Comparison of ENCODE assay signal across 7 cellular contexts in the genomic region with DNA sequence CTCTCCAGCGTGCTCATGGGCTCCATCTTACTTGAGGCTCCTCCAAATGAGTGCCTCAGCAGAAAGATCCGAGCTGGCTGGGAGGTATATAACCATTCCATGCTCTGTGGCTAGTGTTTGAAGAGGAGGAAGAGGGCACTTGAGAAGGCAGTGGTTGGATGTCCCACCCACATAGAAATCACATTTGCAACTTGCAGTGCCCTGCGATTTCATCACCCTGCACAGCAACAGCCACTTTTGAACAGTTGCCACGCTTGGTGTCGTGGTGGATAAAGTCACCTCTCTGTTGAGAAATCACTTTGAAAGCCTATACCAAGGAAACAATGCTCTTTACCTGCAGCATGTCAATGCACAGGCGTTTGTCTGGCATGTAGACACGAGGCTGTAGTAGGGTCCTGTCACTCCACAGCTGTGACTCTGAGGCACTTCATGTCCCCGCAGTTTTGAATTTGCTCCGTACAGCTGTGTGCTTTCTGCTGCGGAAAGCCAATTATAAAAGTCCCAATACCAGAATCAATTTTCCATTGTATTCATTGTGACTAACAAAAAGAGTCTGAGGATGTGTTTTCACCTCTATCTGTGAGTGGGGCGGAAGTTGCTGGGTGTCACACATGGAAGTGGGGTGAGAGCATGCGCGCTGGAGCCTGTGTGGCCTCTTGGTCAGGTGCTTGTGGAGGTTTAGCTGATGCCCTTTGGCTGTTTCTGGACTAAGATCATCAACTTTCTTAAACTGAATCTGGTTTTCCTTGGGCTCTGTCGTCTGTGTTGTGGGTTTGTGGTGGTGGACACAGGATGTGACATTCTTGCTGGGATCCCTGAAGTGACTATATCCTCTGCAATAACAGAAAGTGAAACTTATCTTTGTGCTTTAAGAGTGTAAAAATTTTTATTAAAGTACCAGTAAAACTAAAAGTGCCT. TPM values are rescaled to one million over a fixed set of nuclear protein-coding genes. Genes with fewer than 3 reads are reported as not detected.
DNase-seq lines count a peak whose midpoint lies in the region; ATAC-seq, FAIRE-seq and TF ChIP-seq lines count a peak whose summit lies in the region.

No MANE protein-coding gene starts in this region.

- H3K36me3 ChIP-seq in adrenal gland (replicated peaks in 1 of 2) = peaks cover 0 to 23% of the 10 kb centered on the region in 2 donors
- peaks cover 10 to 26% of the 10 kb centered on the region in 2 experiments for H3K36me3 ChIP-seq in HepG2 (replicated peaks in 1 of 2; ENCODE audit: control insufficient read depth in 1 of 2, insufficient read depth in 2 of 2, low read length in 2 of 2)

- in situ Hi-C loops in HepG2 (cut with HindIII; ENCODE audit: extremely low pct_ligation_motif_present, low pct_unique_long_range_greater_than_20kb) = loop anchor here (5.0 to 25.0 kb wide), 2 partner anchors 43 to 312 kb away; no protein-coding TSS in a partner anchor

- TF ChIP-seq POLR2A in adrenal gland (IDR thresholded peaks at IDR 0.05) (no peak), HepG2 (IDR thresholded peaks at IDR 0.05; ENCODE audit: insufficient read depth in 1 of 2, low read depth in 2 of 2, low read length in 2 of 2) (peak in 1 of 2 experiments; percentile 25; a peak in 1 of 4 replicates)

- TF ChIP-seq CTCF in adrenal gland (IDR thresholded peaks at IDR 0.05) (no peak), HepG2 (CRISPR knock-in tag; IDR thresholded peaks at IDR 0.05) (no peak)

- peaks cover 4% of the 10 kb centered on the region; the same call in 1 of the 2 replicates for H4K20me1 ChIP-seq in HepG2 (ENCODE audit: insufficient read depth, low read length)

- H3K4me2 ChIP-seq in HepG2 (ENCODE audit: low read depth, low read length) = peak overlapping the region; percentile 5; the same call in 1 of the 2 replicates

- intact Hi-C loops in adrenal gland (cut with DNase I) = loop anchor here in 1 of 2 donors (10.0 kb wide), 1 partner anchor 96 kb away; the partner anchor contains the start of gene ZNF407
- intact Hi-C loops in HepG2 (cut with micrococcal nuclease; ENCODE audit: unreplicated experiment) = loop anchor here (5.0 kb wide), 2 partner anchors 98 to 352 kb away; partner anchors contain the start of genes FBXO15, TIMM21 and ZNF407

- H3K4me1 ChIP-seq in adrenal gland (replicated peaks in 1 of 2) (peaks cover 7 to 9% of the 10 kb centered on the region in 2 donors), HepG2 (ENCODE audit: insufficient read depth, low read length) (peaks cover 35% of the 10 kb centered on the region)

- no peaks in the 10 kb centered on the region for H3K9me3 Mint-ChIP-seq in T-cell

- H3K27me3 Mint-ChIP-seq in T-cell = no peaks in the 10 kb centered on the region

- H3K4me3 ChIP-seq in adrenal gland (peak overlapping the region in 1 of 4 donors; percentile 35), HepG2 (replicated peaks in 1 of 3; ENCODE audit: insufficient read depth in 1 of 3, low read depth in 2 of 3, low read length in 3 of 3) (no peak overlapping the region)

- peaks cover 32% of the 10 kb centered on the region for H3K79me2 ChIP-seq in HepG2 (ENCODE audit: insufficient read depth, low read length)

- H3K9ac ChIP-seq in HepG2 (ENCODE audit: insufficient read depth, low read depth, low read length) = peak overlapping the region; percentile 13; the same call in 1 of the 2 replicates

- no peak for TF ChIP-seq RAD21 in HepG2 (CRISPR knock-in tag; IDR thresholded peaks at IDR 0.05)

- H3K27me3 ChIP-seq in adrenal gland (no peaks in the 10 kb centered on the region), HepG2 (ENCODE audit: control insufficient read depth in 1 of 2, insufficient read depth in 2 of 2, low read length in 2 of 2) (no peaks in the 10 kb centered on the region; a peak in 1 of 5 replicates)

- FAIRE-seq in HepG2 (lab: Jason Lieb, UNC) = no peak

- no peak for TF ChIP-seq EP300 in HepG2 (IDR thresholded peaks at IDR 0.05; ENCODE audit: low read depth in 2 of 2, low read length in 2 of 2)
- no peak for TF ChIP-seq EP300 in HepG2 (CRISPR knock-in tag; IDR thresholded peaks at IDR 0.05; ENCODE audit: borderline replicate concordance)

- peak overlapping the region; percentile 86 to 96 (median 86) for H3K4me3 Mint-ChIP-seq in T-cell

- WGBS in adrenal gland, 4 donors = 79 to 85% (median 81%) methylated on average over 14 of the region's 14 CpGs
- WGBS in HepG2 (ENCODE audit: low lambda C conversion rate) = 90% methylated on average over 14 of the region's 14 CpGs

- POLR2A ChIA-PET in T-cell (lab: Charles Lee) (interaction anchor here (0.8 to 0.9 kb wide), 2 partner anchors 126 to 232 kb away, joined by 3 to 4 read pairs; no protein-coding TSS in a partner anchor), HepG2 (lab: Yijun Ruan, JAX) (no interaction called here)

- DNase-seq in GM19238 (ENCODE audit: insufficient read length, low spot score) = peak; percentile 63
- peak; percentile 44 to 76 (median 68) for DNase-seq in T-cell
- peak in 4 of 7 donors; percentile 27 to 35 (median 31) for DNase-seq in adrenal gland
- no peak for DNase-seq in HepG2 (ENCODE audit: low spot score)
- peak; percentile 71 for DNase-seq in stimulated activated CD8-positive, alpha-beta memory T cell treated with anti-CD3 and anti-CD28 coated beads, Interleukin-12 subunit alpha, Interleukin-12 subunit beta, amount 100 ng/mL, for 1 hour (ENCODE audit: low read depth)
- DNase-seq in HuH-7 (ENCODE audit: low spot score) = no peak

- no peak overlapping the region for H2AFZ ChIP-seq in HepG2 (ENCODE audit: low read length)

- H3K36me3 Mint-ChIP-seq in T-cell = peaks cover 26% of the 10 kb centered on the region

- H3K4me1 Mint-ChIP-seq in T-cell = peaks cover 55 to 62% (median 56%) of the 10 kb centered on the region in 3 donors

- H3K9me3 ChIP-seq in adrenal gland (replicated peaks in 1 of 3) (no peaks in the 10 kb centered on the region), HepG2 (ENCODE audit: low read length) (no peaks in the 10 kb centered on the region)

- BruUV-seq in HepG2 (replicated peaks; lab: Mats Ljungman, UMichigan) = no TSS peak

- H3K27ac Mint-ChIP-seq in T-cell = peak overlapping the region; percentile 97 to 99

- CTCF ChIA-PET in T-cell (lab: Charles Lee) (interaction anchor here in 1 of 2 donors (0.9 to 1.0 kb wide), 2 partner anchors 146 to 150 kb away, joined by 3 to 4 read pairs; no protein-coding TSS in a partner anchor), HepG2 (lab: Yijun Ruan, JAX; ENCODE audit: low intra/inter-chr PET ratio, low total read pairs) (no interaction called here)

- H3K27ac ChIP-seq in adrenal gland = peak overlapping the region in 4 of 5 donors; percentile 1 to 85 (median 50)
- no peak overlapping the region for H3K27ac ChIP-seq in HepG2 (ENCODE audit: extremely low read length, insufficient read depth, low read length)

- peak; percentile 36 for ATAC-seq in HG03342 (IDR thresholded peaks at IDR 0.05; ENCODE audit: unreplicated experiment)
- peak; percentile 49 to 58 (median 56) for ATAC-seq in T-cell (replicated peaks in 1 of 4)
- no peak for ATAC-seq in HepG2

RNA-seq across cellular contexts. Expression of gene CNDP2, which starts 2.8 kb away (rescaled TPM):
- 100 to 1,000 TPM; 113 to 150 (median 137) TPM for total RNA-seq in T-cell
- 100 to 1,000 TPM in 5 of 8 donors, 10 to 100 TPM in 3; 64.8 to 159 (median 105) TPM for total RNA-seq in adrenal gland
- 100 to 1,000 TPM in 1 of 3 donors, 10 to 100 TPM in 2; 49.7 to 105 (median 52.4) TPM for polyA plus RNA-seq in adrenal gland
- total RNA-seq in HepG2 (2016; rRNA removed; fragmentation: Illumina TruSeq; extraction: Trizol) = 80.8 and 113 TPM in 2 replicates
- total RNA-seq in HepG2 (2016; cell fraction: cytosol; rRNA removed; fragmentation: Illumina TruSeq; extraction: Trizol; ENCODE audit: low read depth) = 12.2 and 13.4 TPM in 2 replicates
- 85.5 and 98.8 TPM in 2 replicates for total RNA-seq in HepG2 (2016; cell fraction: insoluble cytoplasmic fraction; rRNA removed; fragmentation: Illumina TruSeq; extraction: Trizol)
- total RNA-seq in HepG2 (2016; cell fraction: membrane; rRNA removed; fragmentation: Illumina TruSeq; extraction: Trizol) = 37.4 and 39.0 TPM in 2 replicates
- total RNA-seq in HepG2 (2016; cell fraction: nucleus; rRNA removed; fragmentation: Illumina TruSeq; extraction: Trizol) = 61.8 and 61.9 TPM in 2 replicates
- polyA plus RNA-seq in HepG2 (2011; rRNA removed) = 64.7 and 76.8 TPM in 2 replicates
- 52.3 and 57.1 TPM in 2 replicates for polyA plus RNA-seq in HepG2 (2011; cell fraction: cytosol; rRNA removed)
- 127 and 143 TPM in 2 replicates for polyA plus RNA-seq in HepG2 (2011; cell fraction: nucleus; rRNA removed)
- 75.2 and 103 TPM in 2 replicates for polyA plus RNA-seq in HepG2 (2012)
- polyA plus RNA-seq in HepG2 (2016; cell fraction: cytosol; fragmentation: Illumina TruSeq; extraction: Trizol; ENCODE audit: low read depth) = 13.8 and 14.5 TPM in 2 replicates
- polyA plus RNA-seq in HepG2 (2016; cell fraction: insoluble cytoplasmic fraction; fragmentation: Illumina TruSeq; extraction: Trizol; ENCODE audit: low read depth) = 114 and 122 TPM in 2 replicates
- 27.7 and 28.4 TPM in 2 replicates for polyA plus RNA-seq in HepG2 (2016; cell fraction: membrane; fragmentation: Illumina TruSeq; extraction: Trizol; ENCODE audit: low read depth)
- 129 and 136 TPM in 2 replicates for polyA plus RNA-seq in HepG2 (2016; cell fraction: nucleus; fragmentation: Illumina TruSeq; extraction: Trizol; ENCODE audit: insufficient read depth, low read depth)
- polyA minus RNA-seq in HepG2 (2011; rRNA and poly(A)+ RNA removed; ENCODE audit: low replicate concordance) = 70.0 and 79.1 TPM in 2 replicates
- polyA minus RNA-seq in HepG2 (2011; cell fraction: cytosol; rRNA and poly(A)+ RNA removed) = 45.9 and 46.8 TPM in 2 replicates
- 76.7 and 91.4 TPM in 2 replicates for polyA minus RNA-seq in HepG2 (2011; cell fraction: nucleus; rRNA and poly(A)+ RNA removed)

RNA-seq across cellular contexts. Expression of gene CNDP1, which starts 35.3 kb away (rescaled TPM):
- total RNA-seq in T-cell = under 1 TPM in 2 of 5 donors, not detected in 3; 0.16 to 0.76 TPM
- total RNA-seq in adrenal gland = not detected
- under 1 TPM in 2 of 3 donors, not detected in 1; 0.16 to 0.27 TPM for polyA plus RNA-seq in adrenal gland
- not detected in 2 replicates for total RNA-seq in HepG2 (2016; rRNA removed; fragmentation: Illumina TruSeq; extraction: Trizol)
- total RNA-seq in HepG2 (2016; cell fraction: cytosol; rRNA removed; fragmentation: Illumina TruSeq; extraction: Trizol; ENCODE audit: low read depth) = not detected in 2 replicates
- total RNA-seq in HepG2 (2016; cell fraction: insoluble cytoplasmic fraction; rRNA removed; fragmentation: Illumina TruSeq; extraction: Trizol) = 0.06 TPM in 1 of 2 replicates, not detected in the other
- not detected in 2 replicates for total RNA-seq in HepG2 (2016; cell fraction: membrane; rRNA removed; fragmentation: Illumina TruSeq; extraction: Trizol)
- not detected in 2 replicates for total RNA-seq in HepG2 (2016; cell fraction: nucleus; rRNA removed; fragmentation: Illumina TruSeq; extraction: Trizol)
- polyA plus RNA-seq in HepG2 (2011; rRNA removed) = 0.01 and 0.13 TPM in 2 replicates
- polyA plus RNA-seq in HepG2 (2011; cell fraction: cytosol; rRNA removed) = 0.03 TPM in 1 of 2 replicates, not detected in the other
- polyA plus RNA-seq in HepG2 (2011; cell fraction: nucleus; rRNA removed) = 0.08 and 0.45 TPM in 2 replicates
- polyA plus RNA-seq in HepG2 (2012) = 0.07 TPM in 1 of 2 replicates, not detected in the other
- polyA plus RNA-seq in HepG2 (2016; cell fraction: cytosol; fragmentation: Illumina TruSeq; extraction: Trizol; ENCODE audit: low read depth) = not detected in 2 replicates
- not detected in 2 replicates for polyA plus RNA-seq in HepG2 (2016; cell fraction: insoluble cytoplasmic fraction; fragmentation: Illumina TruSeq; extraction: Trizol; ENCODE audit: low read depth)
- not detected in 2 replicates for polyA plus RNA-seq in HepG2 (2016; cell fraction: membrane; fragmentation: Illumina TruSeq; extraction: Trizol; ENCODE audit: low read depth)
- 0.25 TPM in 1 of 2 replicates, not detected in the other for polyA plus RNA-seq in HepG2 (2016; cell fraction: nucleus; fragmentation: Illumina TruSeq; extraction: Trizol; ENCODE audit: insufficient read depth, low read depth)
- polyA minus RNA-seq in HepG2 (2011; rRNA and poly(A)+ RNA removed; ENCODE audit: low replicate concordance) = not detected in 2 replicates
- polyA minus RNA-seq in HepG2 (2011; cell fraction: cytosol; rRNA and poly(A)+ RNA removed) = not detected in 2 replicates
- polyA minus RNA-seq in HepG2 (2011; cell fraction: nucleus; rRNA and poly(A)+ RNA removed) = 0.13 and 0.37 TPM in 2 replicates

RNA-seq across cellular contexts. Expression of gene DIPK1C, which starts 41.9 kb away (rescaled TPM):
- total RNA-seq in T-cell (not detected), adrenal gland (under 1 TPM in 1 of 8 donors, not detected in 7; 0.37 TPM), HepG2 (2016; rRNA removed; fragmentation: Illumina TruSeq; extraction: Trizol) (not detected in 2 replicates)
- polyA plus RNA-seq in adrenal gland (under 1 TPM in 1 of 3 donors, not detected in 2; 0.17 TPM), HepG2 (2011; rRNA removed) (1.1 and 1.8 TPM in 2 replicates)
- total RNA-seq in HepG2 (2016; cell fraction: cytosol; rRNA removed; fragmentation: Illumina TruSeq; extraction: Trizol; ENCODE audit: low read depth) = not detected in 2 replicates
- 0.09 TPM in 1 of 2 replicates, not detected in the other for total RNA-seq in HepG2 (2016; cell fraction: insoluble cytoplasmic fraction; rRNA removed; fragmentation: Illumina TruSeq; extraction: Trizol)
- total RNA-seq in HepG2 (2016; cell fraction: membrane; rRNA removed; fragmentation: Illumina TruSeq; extraction: Trizol) = not detected in 2 replicates
- total RNA-seq in HepG2 (2016; cell fraction: nucleus; rRNA removed; fragmentation: Illumina TruSeq; extraction: Trizol) = not detected in 2 replicates
- 1.2 and 1.3 TPM in 2 replicates for polyA plus RNA-seq in HepG2 (2011; cell fraction: cytosol; rRNA removed)
- 0.43 and 0.53 TPM in 2 replicates for polyA plus RNA-seq in HepG2 (2011; cell fraction: nucleus; rRNA removed)
- polyA plus RNA-seq in HepG2 (2012) = 0.19 and 0.39 TPM in 2 replicates
- polyA plus RNA-seq in HepG2 (2016; cell fraction: cytosol; fragmentation: Illumina TruSeq; extraction: Trizol; ENCODE audit: low read depth) = not detected in 2 replicates
- polyA plus RNA-seq in HepG2 (2016; cell fraction: insoluble cytoplasmic fraction; fragmentation: Illumina TruSeq; extraction: Trizol; ENCODE audit: low read depth) = not detected in 2 replicates
- not detected in 2 replicates for polyA plus RNA-seq in HepG2 (2016; cell fraction: membrane; fragmentation: Illumina TruSeq; extraction: Trizol; ENCODE audit: low read depth)
- polyA plus RNA-seq in HepG2 (2016; cell fraction: nucleus; fragmentation: Illumina TruSeq; extraction: Trizol; ENCODE audit: insufficient read depth, low read depth) = not detected in 2 replicates
- 2.7 TPM in 1 of 2 replicates, not detected in the other for polyA minus RNA-seq in HepG2 (2011; rRNA and poly(A)+ RNA removed; ENCODE audit: low replicate concordance)
- 0.40 and 1.9 TPM in 2 replicates for polyA minus RNA-seq in HepG2 (2011; cell fraction: cytosol; rRNA and poly(A)+ RNA removed)
- polyA minus RNA-seq in HepG2 (2011; cell fraction: nucleus; rRNA and poly(A)+ RNA removed) = 0.52 and 0.75 TPM in 2 replicates

Comparison
In these comparisons a context has a peak if more than half of its experiments do, and no peak if none do; other contexts are left out.
1. DNase-seq: peak in GM19238 (single experiment), T-cell (34 of 34), adrenal gland (4 of 7) and stimulated activated CD8-positive, alpha-beta memory T cell treated with anti-CD3 and anti-CD28 coated beads, Interleukin-12 subunit alpha, Interleukin-12 subunit beta, amount 100 ng/mL, for 1 hour (single experiment); none in HepG2 (single experiment) and HuH-7 (single experiment).